26 cellular contexts compared by ENCODE assay signal in the genomic region with DNA sequence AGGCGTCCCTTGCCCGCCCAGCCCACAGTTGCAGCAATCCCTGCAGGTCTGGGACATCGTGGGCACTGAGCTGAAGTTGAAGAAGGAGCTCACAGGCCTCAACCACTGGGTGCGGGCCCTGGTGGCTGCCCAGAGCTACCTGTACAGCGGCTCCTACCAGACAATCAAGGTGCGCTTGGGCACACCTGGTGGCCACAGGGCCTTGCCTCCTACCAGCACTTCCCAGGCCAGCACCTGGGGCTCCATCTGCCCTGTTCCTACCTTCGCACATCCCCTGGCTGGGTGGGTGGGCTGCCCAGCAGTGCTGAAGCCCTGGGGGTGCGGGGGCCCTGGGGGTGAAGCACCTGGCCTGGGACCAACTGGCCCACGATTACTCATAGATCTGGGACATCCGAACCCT. TPM values are rescaled to one million over a fixed set of nuclear protein-coding genes. Genes with fewer than 3 reads are reported as not detected.
DNase-seq lines count a peak whose midpoint lies in the region; ATAC-seq, FAIRE-seq and TF ChIP-seq lines count a peak whose summit lies in the region.
"Had no signal": no experiment of that assay in that cellular context is flagged by ENCODE, and none has a peak within 500 bp of the region (broad histone marks: within the 10 kb centered on the region; RNA-seq: fewer than 3 reads in every experiment).

No MANE protein-coding gene starts in this region.

- H3K36me3 ChIP-seq in HepG2 (replicated peaks in 1 of 2; ENCODE audit: control insufficient read depth in 1 of 2, insufficient read depth in 2 of 2, low read length in 2 of 2) (peaks cover 10 to 26% of the 10 kb centered on the region in 2 experiments; a peak in 2 of 5 replicates), right lobe of liver (peaks cover 0 to 51% (median 17%) of the 10 kb centered on the region in 4 donors), neural cell (ENCODE audit: insufficient read depth, low read length) (no peaks in the 10 kb centered on the region)

- no peak overlapping the region for H3K9ac ChIP-seq in HepG2 (ENCODE audit: insufficient read depth, low read depth, low read length)
- peak overlapping the region; percentile 45 for H3K9ac ChIP-seq in neural cell (ENCODE audit: low read length)
- H3K9ac ChIP-seq: BLaER1 had no signal

- H3F3A ChIP-seq in neural cell (ENCODE audit: insufficient read depth, low read length, poor library complexity, severe bottlenecking) = no peaks in the 10 kb centered on the region

- no peaks in the 10 kb centered on the region for H3K79me2 ChIP-seq in HepG2 (ENCODE audit: insufficient read depth, low read length)
- no peaks in the 10 kb centered on the region for H3K79me2 ChIP-seq in neural cell (replicated peaks; ENCODE audit: insufficient read depth, low read length)

- TF ChIP-seq RAD21 in HepG2 (CRISPR knock-in tag; IDR thresholded peaks at IDR 0.05) (no peak), neural cell (conservative IDR thresholded peaks at IDR 0.05) (no peak)

- peaks cover 26% of the 10 kb centered on the region for H3K36me3 Mint-ChIP-seq in stimulated activated effector memory CD8-positive, alpha-beta T cell treated with anti-CD3 and anti-CD28 coated beads, Interleukin-12 subunit alpha, Interleukin-12 subunit beta, amount 100 ng/mL, for 72 hours
- peaks cover 38 to 58% of the 10 kb centered on the region in 2 donors for H3K36me3 Mint-ChIP-seq in CD14-positive monocyte

- POLR2A ChIA-PET in HepG2 (lab: Yijun Ruan, JAX) = no interaction called here

- in situ Hi-C loops in HepG2 (cut with HindIII; ENCODE audit: extremely low pct_ligation_motif_present, low pct_unique_long_range_greater_than_20kb) = no loop called here

- H4K20me1 ChIP-seq in HepG2 (ENCODE audit: insufficient read depth, low read length) = no peaks in the 10 kb centered on the region
- H4K20me1 ChIP-seq in neural cell (ENCODE audit: insufficient read depth) = no peaks in the 10 kb centered on the region

- H3K27ac ChIP-seq in HepG2 (ENCODE audit: extremely low read length, insufficient read depth, low read length) (no peak overlapping the region), right lobe of liver (no peak overlapping the region), neural cell (ENCODE audit: low read length) (peak overlapping the region; percentile 69)
- H3K27ac ChIP-seq: 22Rv1, BLaER1, C4-2B had no signal

- no TSS peak for BruUV-seq in HepG2 (replicated peaks; lab: Mats Ljungman, UMichigan)

- TF ChIP-seq EP300 in HepG2 (IDR thresholded peaks at IDR 0.05; ENCODE audit: low read depth in 2 of 2, low read length in 2 of 2) = no peak
- TF ChIP-seq EP300 in HepG2 (CRISPR knock-in tag; IDR thresholded peaks at IDR 0.05; ENCODE audit: borderline replicate concordance) = no peak
- TF ChIP-seq EP300 in neural cell (conservative IDR thresholded peaks at IDR 0.05; ENCODE audit: poor library complexity, severe bottlenecking) = no peak

- H3K27me3 ChIP-seq in HepG2 (ENCODE audit: control insufficient read depth in 1 of 2, insufficient read depth in 2 of 2, low read length in 2 of 2) = no peaks in the 10 kb centered on the region
- no peaks in the 10 kb centered on the region for H3K27me3 ChIP-seq in right lobe of liver
- H3K27me3 ChIP-seq in neural cell (ENCODE audit: insufficient read depth, low read depth, low read length) = no peaks in the 10 kb centered on the region
- H3K27me3 ChIP-seq: BLaER1 had no signal

- DNase-seq in HepG2 (ENCODE audit: low spot score) = no peak
- DNase-seq in right lobe of liver = no peak
- DNase-seq in stimulated activated effector memory CD8-positive, alpha-beta T cell treated with anti-CD3 and anti-CD28 coated beads, Interleukin-12 subunit alpha, Interleukin-12 subunit beta, amount 100 ng/mL, for 72 hours (ENCODE audit: low spot score in 2 of 2) = no peak
- no peak for DNase-seq in DMS53 treated with DMSO at 0.1 percent for 48 hours (lab: John Stamatoyannopoulos, UW; ENCODE audit: unreplicated experiment)
- DNase-seq in CD14-positive monocyte (ENCODE audit: low spot score) = no peak
- DNase-seq: CD4-positive, alpha-beta T cell; CD8-positive, alpha-beta memory T cell; DMS 273 treated with DMSO at 0.1 percent for 48 hours; DMS79 treated with DMSO at 0.1 percent for 48 hours; GF-D8; GOT3; H7; HCEC 1CT; HFFc6 had no signal

- no peaks in the 10 kb centered on the region for H3K4me1 ChIP-seq in HepG2 (ENCODE audit: insufficient read depth, low read length)
- H3K4me1 ChIP-seq in right lobe of liver = no peaks in the 10 kb centered on the region

- no peak for FAIRE-seq in HepG2 (lab: Jason Lieb, UNC)
- FAIRE-seq: A204.1, D721Med, GM12891, GM18507 had no signal

- no peak for TF ChIP-seq POLR2A in HepG2 (IDR thresholded peaks at IDR 0.05; ENCODE audit: insufficient read depth in 1 of 2, low read depth in 2 of 2, low read length in 2 of 2)
- no peak for TF ChIP-seq POLR2A in right lobe of liver (IDR thresholded peaks at IDR 0.05)

- no peak overlapping the region for H3K4me2 ChIP-seq in HepG2 (ENCODE audit: low read depth, low read length)
- H3K4me2 ChIP-seq in neural cell (ENCODE audit: low read length) = no peak overlapping the region
- H3K4me2 ChIP-seq: BLaER1 had no signal

- intact Hi-C loops in HepG2 (cut with micrococcal nuclease; ENCODE audit: unreplicated experiment) (no loop called here), right lobe of liver (cut with DNase I) (no loop called here), CD14-positive monocyte (cut with micrococcal nuclease) (no loop called here)

- H3K27me3 Mint-ChIP-seq in CD14-positive monocyte (ENCODE audit: low read depth in 3 of 3) = peaks cover 0 to 3% (median 2%) of the 10 kb centered on the region in 3 donors
- H3K27me3 Mint-ChIP-seq: B cell; CD4-positive, alpha-beta T cell; CD8-positive, alpha-beta memory T cell had no signal

- CTCF ChIA-PET in HepG2 (lab: Yijun Ruan, JAX; ENCODE audit: low intra/inter-chr PET ratio, low total read pairs) = no interaction called here

- TF ChIP-seq CTCF in HepG2 (CRISPR knock-in tag; IDR thresholded peaks at IDR 0.05) (no peak), right lobe of liver (IDR thresholded peaks at IDR 0.05) (no peak), neural cell (IDR thresholded peaks at IDR 0.05; ENCODE audit: poor library complexity, severe bottlenecking) (no peak), CD14-positive monocyte (IDR thresholded peaks at IDR 0.05) (no peak)

- H3K4me3 Mint-ChIP-seq in stimulated activated effector memory CD8-positive, alpha-beta T cell treated with anti-CD3 and anti-CD28 coated beads, Interleukin-12 subunit alpha, Interleukin-12 subunit beta, amount 100 ng/mL, for 72 hours = no peak overlapping the region
- H3K4me3 Mint-ChIP-seq in CD14-positive monocyte = no peak overlapping the region
- H3K4me3 Mint-ChIP-seq: B cell; CD4-positive, alpha-beta T cell; CD8-positive, alpha-beta memory T cell; HFFc6 had no signal

- H3K4me3 ChIP-seq in HepG2 (replicated peaks in 1 of 3; ENCODE audit: insufficient read depth in 1 of 3, low read depth in 2 of 3, low read length in 3 of 3) (no peak overlapping the region), right lobe of liver (no peak overlapping the region), neural cell (ENCODE audit: low read length) (no peak overlapping the region)
- H3K4me3 ChIP-seq: BLaER1 had no signal

- no peaks in the 10 kb centered on the region for H3K9me3 Mint-ChIP-seq in stimulated activated effector memory CD8-positive, alpha-beta T cell treated with anti-CD3 and anti-CD28 coated beads, Interleukin-12 subunit alpha, Interleukin-12 subunit beta, amount 100 ng/mL, for 72 hours
- peaks cover 0 to 2% (median 0%) of the 10 kb centered on the region in 7 donors for H3K9me3 Mint-ChIP-seq in CD14-positive monocyte
- H3K9me3 Mint-ChIP-seq: CD4-positive, alpha-beta T cell; CD8-positive, alpha-beta memory T cell; HFFc6 had no signal

- no peaks in the 10 kb centered on the region for H3K4me1 Mint-ChIP-seq in stimulated activated effector memory CD8-positive, alpha-beta T cell treated with anti-CD3 and anti-CD28 coated beads, Interleukin-12 subunit alpha, Interleukin-12 subunit beta, amount 100 ng/mL, for 72 hours
- H3K4me1 Mint-ChIP-seq in CD14-positive monocyte = no peaks in the 10 kb centered on the region
- H3K4me1 Mint-ChIP-seq: B cell; CD8-positive, alpha-beta memory T cell had no signal

- WGBS in HepG2 (ENCODE audit: low lambda C conversion rate) = 89% methylated on average over 3 of the region's 10 CpGs
- WGBS in right lobe of liver (ENCODE audit: insufficient coverage, low coverage, low lambda C conversion rate, missing lambda C conversion rate) = 100% methylated on average over 2 of the region's 10 CpGs

- ATAC-seq in HepG2 = peak; percentile 3; the same call in 1 of the 3 replicates
- no peak for ATAC-seq in right lobe of liver
- peak; percentile 7 for ATAC-seq in esophagus mucosa
- no peak for ATAC-seq in stimulated activated effector memory CD8-positive, alpha-beta T cell treated with anti-CD3 and anti-CD28 coated beads, Interleukin-12 subunit alpha, Interleukin-12 subunit beta, amount 100 ng/mL, for 72 hours
- ATAC-seq in GM21723 (IDR thresholded peaks at IDR 0.05; ENCODE audit: unreplicated experiment) = no peak

- H3K9me3 ChIP-seq in HepG2 (ENCODE audit: low read length) = no peaks in the 10 kb centered on the region
- no peaks in the 10 kb centered on the region for H3K9me3 ChIP-seq in right lobe of liver
- no peaks in the 10 kb centered on the region for H3K9me3 ChIP-seq in neural cell (ENCODE audit: low read length)

- H3K27ac Mint-ChIP-seq in stimulated activated effector memory CD8-positive, alpha-beta T cell treated with anti-CD3 and anti-CD28 coated beads, Interleukin-12 subunit alpha, Interleukin-12 subunit beta, amount 100 ng/mL, for 72 hours = peak overlapping the region; percentile 69
- no peak overlapping the region for H3K27ac Mint-ChIP-seq in CD14-positive monocyte
- H3K27ac Mint-ChIP-seq: B cell; CD4-positive, alpha-beta T cell; CD8-positive, alpha-beta memory T cell; HFFc6 had no signal

- no peaks in the 10 kb centered on the region for H3K9me2 ChIP-seq in neural cell (ENCODE audit: insufficient read depth, low read length)

- H2AFZ ChIP-seq in HepG2 (ENCODE audit: low read length) (no peak overlapping the region), neural cell (ENCODE audit: low read depth, low read length) (no peak overlapping the region)

RNA-seq across cellular contexts. Expression of gene TRAF7, which starts 19.9 kb away (rescaled TPM):
- total RNA-seq in HepG2 (2016; rRNA removed; fragmentation: Illumina TruSeq; extraction: Trizol) (40.3 and 47.9 TPM in 2 replicates), right lobe of liver (10 to 100 TPM; 40.9 to 56.2 (median 46.2) TPM), esophagus mucosa (96.6 TPM)
- total RNA-seq in HepG2 (2016; cell fraction: cytosol; rRNA removed; fragmentation: Illumina TruSeq; extraction: Trizol; ENCODE audit: low read depth) = 34.6 and 39.0 TPM in 2 replicates
- total RNA-seq in HepG2 (2016; cell fraction: insoluble cytoplasmic fraction; rRNA removed; fragmentation: Illumina TruSeq; extraction: Trizol) = 37.7 and 45.9 TPM in 2 replicates
- 86.6 and 88.7 TPM in 2 replicates for total RNA-seq in HepG2 (2016; cell fraction: membrane; rRNA removed; fragmentation: Illumina TruSeq; extraction: Trizol)
- 27.8 and 32.2 TPM in 2 replicates for total RNA-seq in HepG2 (2016; cell fraction: nucleus; rRNA removed; fragmentation: Illumina TruSeq; extraction: Trizol)
- polyA plus RNA-seq in HepG2 (2011; rRNA removed) (65.6 and 67.9 TPM in 2 replicates), neural cell (30.9 and 42.5 TPM in 2 replicates), CD14-positive monocyte (1 to 10 TPM; 5.9 to 6.7 TPM)
- 42.1 and 56.2 TPM in 2 replicates for polyA plus RNA-seq in HepG2 (2011; cell fraction: cytosol; rRNA removed)
- 119 and 145 TPM in 2 replicates for polyA plus RNA-seq in HepG2 (2011; cell fraction: nucleus; rRNA removed)
- 36.5 and 51.9 TPM in 2 replicates for polyA plus RNA-seq in HepG2 (2012)
- polyA plus RNA-seq in HepG2 (2016; cell fraction: cytosol; fragmentation: Illumina TruSeq; extraction: Trizol; ENCODE audit: low read depth) = 64.8 and 68.7 TPM in 2 replicates
- polyA plus RNA-seq in HepG2 (2016; cell fraction: insoluble cytoplasmic fraction; fragmentation: Illumina TruSeq; extraction: Trizol; ENCODE audit: low read depth) = 43.6 and 56.9 TPM in 2 replicates
- 91.9 and 99.7 TPM in 2 replicates for polyA plus RNA-seq in HepG2 (2016; cell fraction: membrane; fragmentation: Illumina TruSeq; extraction: Trizol; ENCODE audit: low read depth)
- polyA plus RNA-seq in HepG2 (2016; cell fraction: nucleus; fragmentation: Illumina TruSeq; extraction: Trizol; ENCODE audit: insufficient read depth, low read depth) = 74.4 and 76.4 TPM in 2 replicates
- 81.3 and 108 TPM in 2 replicates for polyA minus RNA-seq in HepG2 (2011; rRNA and poly(A)+ RNA removed; ENCODE audit: low replicate concordance)
- polyA minus RNA-seq in HepG2 (2011; cell fraction: cytosol; rRNA and poly(A)+ RNA removed) = 41.1 and 51.4 TPM in 2 replicates
- polyA minus RNA-seq in HepG2 (2011; cell fraction: nucleus; rRNA and poly(A)+ RNA removed) = 18.5 and 21.0 TPM in 2 replicates
- polyA minus RNA-seq in neural cell = 38.0 and 46.0 TPM in 2 replicates

RNA-seq across cellular contexts. Expression of gene CASKIN1, which starts 21.0 kb away (rescaled TPM):
- total RNA-seq in HepG2 (2016; rRNA removed; fragmentation: Illumina TruSeq; extraction: Trizol) = 1.2 and 1.4 TPM in 2 replicates
- total RNA-seq in HepG2 (2016; cell fraction: cytosol; rRNA removed; fragmentation: Illumina TruSeq; extraction: Trizol; ENCODE audit: low read depth) = 0.20 and 2.1 TPM in 2 replicates
- total RNA-seq in HepG2 (2016; cell fraction: insoluble cytoplasmic fraction; rRNA removed; fragmentation: Illumina TruSeq; extraction: Trizol) = 0.56 and 0.91 TPM in 2 replicates
- 0.65 and 0.76 TPM in 2 replicates for total RNA-seq in HepG2 (2016; cell fraction: membrane; rRNA removed; fragmentation: Illumina TruSeq; extraction: Trizol)
- 0.65 and 1.9 TPM in 2 replicates for total RNA-seq in HepG2 (2016; cell fraction: nucleus; rRNA removed; fragmentation: Illumina TruSeq; extraction: Trizol)
- 2.2 and 9.4 TPM in 2 replicates for polyA plus RNA-seq in HepG2 (2011; rRNA removed)
- polyA plus RNA-seq in HepG2 (2011; cell fraction: cytosol; rRNA removed) = 0.65 and 1.0 TPM in 2 replicates
- 13.6 and 21.2 TPM in 2 replicates for polyA plus RNA-seq in HepG2 (2011; cell fraction: nucleus; rRNA removed)
- polyA plus RNA-seq in HepG2 (2012) = 2.3 and 3.3 TPM in 2 replicates
- polyA plus RNA-seq in HepG2 (2016; cell fraction: cytosol; fragmentation: Illumina TruSeq; extraction: Trizol; ENCODE audit: low read depth) = 0.10 TPM in 2 replicates
- polyA plus RNA-seq in HepG2 (2016; cell fraction: insoluble cytoplasmic fraction; fragmentation: Illumina TruSeq; extraction: Trizol; ENCODE audit: low read depth) = 0.49 and 0.81 TPM in 2 replicates
- polyA plus RNA-seq in HepG2 (2016; cell fraction: membrane; fragmentation: Illumina TruSeq; extraction: Trizol; ENCODE audit: low read depth) = 0.34 and 0.36 TPM in 2 replicates
- 4.1 and 6.3 TPM in 2 replicates for polyA plus RNA-seq in HepG2 (2016; cell fraction: nucleus; fragmentation: Illumina TruSeq; extraction: Trizol; ENCODE audit: insufficient read depth, low read depth)
- polyA minus RNA-seq in HepG2 (2011; rRNA and poly(A)+ RNA removed; ENCODE audit: low replicate concordance) = 4.0 TPM in 1 of 2 replicates, not detected in the other
- polyA minus RNA-seq in HepG2 (2011; cell fraction: cytosol; rRNA and poly(A)+ RNA removed) = 0.88 and 1.8 TPM in 2 replicates
- polyA minus RNA-seq in HepG2 (2011; cell fraction: nucleus; rRNA and poly(A)+ RNA removed) = 1.5 and 2.7 TPM in 2 replicates
- not detected for total RNA-seq in right lobe of liver
- 0.08 TPM for total RNA-seq in esophagus mucosa
- 10.3 and 12.3 TPM in 2 replicates for polyA plus RNA-seq in neural cell
- 16.8 and 31.2 TPM in 2 replicates for polyA minus RNA-seq in neural cell
- not detected for polyA plus RNA-seq in CD14-positive monocyte
- total RNA-seq: B cell, Daoy had no signal
- polyA plus RNA-seq: CD8-positive, alpha-beta memory T cell had no signal

RNA-seq across cellular contexts. Expression of gene RAB26, which starts 27.0 kb away (rescaled TPM):
- 0.45 and 0.86 TPM in 2 replicates for total RNA-seq in HepG2 (2016; rRNA removed; fragmentation: Illumina TruSeq; extraction: Trizol)
- 1.2 and 1.4 TPM in 2 replicates for total RNA-seq in HepG2 (2016; cell fraction: cytosol; rRNA removed; fragmentation: Illumina TruSeq; extraction: Trizol; ENCODE audit: low read depth)
- total RNA-seq in HepG2 (2016; cell fraction: insoluble cytoplasmic fraction; rRNA removed; fragmentation: Illumina TruSeq; extraction: Trizol) = 0.62 and 1.3 TPM in 2 replicates
- total RNA-seq in HepG2 (2016; cell fraction: membrane; rRNA removed; fragmentation: Illumina TruSeq; extraction: Trizol) = 0.96 and 1.9 TPM in 2 replicates
- 1.0 and 1.6 TPM in 2 replicates for total RNA-seq in HepG2 (2016; cell fraction: nucleus; rRNA removed; fragmentation: Illumina TruSeq; extraction: Trizol)
- polyA plus RNA-seq in HepG2 (2011; rRNA removed) = 3.6 and 3.7 TPM in 2 replicates
- polyA plus RNA-seq in HepG2 (2011; cell fraction: cytosol; rRNA removed) = 2.2 and 3.4 TPM in 2 replicates
- polyA plus RNA-seq in HepG2 (2011; cell fraction: nucleus; rRNA removed) = 20.4 and 21.0 TPM in 2 replicates
- polyA plus RNA-seq in HepG2 (2012) = 2.3 and 3.3 TPM in 2 replicates
- polyA plus RNA-seq in HepG2 (2016; cell fraction: cytosol; fragmentation: Illumina TruSeq; extraction: Trizol; ENCODE audit: low read depth) = 2.1 and 2.3 TPM in 2 replicates
- polyA plus RNA-seq in HepG2 (2016; cell fraction: insoluble cytoplasmic fraction; fragmentation: Illumina TruSeq; extraction: Trizol; ENCODE audit: low read depth) = 0.92 and 1.1 TPM in 2 replicates
- 1.9 and 2.3 TPM in 2 replicates for polyA plus RNA-seq in HepG2 (2016; cell fraction: membrane; fragmentation: Illumina TruSeq; extraction: Trizol; ENCODE audit: low read depth)
- polyA plus RNA-seq in HepG2 (2016; cell fraction: nucleus; fragmentation: Illumina TruSeq; extraction: Trizol; ENCODE audit: insufficient read depth, low read depth) = 3.2 and 3.9 TPM in 2 replicates
- 6.5 and 7.6 TPM in 2 replicates for polyA minus RNA-seq in HepG2 (2011; rRNA and poly(A)+ RNA removed; ENCODE audit: low replicate concordance)
- polyA minus RNA-seq in HepG2 (2011; cell fraction: cytosol; rRNA and poly(A)+ RNA removed) = 0.79 TPM in 1 of 2 replicates, not detected in the other
- polyA minus RNA-seq in HepG2 (2011; cell fraction: nucleus; rRNA and poly(A)+ RNA removed) = 0.90 and 1.2 TPM in 2 replicates
- total RNA-seq in right lobe of liver = 10 to 100 TPM in 3 of 6 experiments, 1 to 10 TPM in 3; 3.8 to 14.6 (median 8.7) TPM
- 6.0 TPM for total RNA-seq in esophagus mucosa
- polyA plus RNA-seq in neural cell = 2.7 and 4.9 TPM in 2 replicates
- 0.58 and 0.97 TPM in 2 replicates for polyA minus RNA-seq in neural cell
- polyA plus RNA-seq in CD14-positive monocyte = not detected
- total RNA-seq: CD4-positive, alpha-beta T cell had no signal

RNA-seq across cellular contexts. Expression of gene MLST8, which starts 29.8 kb away (rescaled TPM):
- total RNA-seq in HepG2 (2016; rRNA removed; fragmentation: Illumina TruSeq; extraction: Trizol) = 25.2 and 30.8 TPM in 2 replicates
- total RNA-seq in HepG2 (2016; cell fraction: cytosol; rRNA removed; fragmentation: Illumina TruSeq; extraction: Trizol; ENCODE audit: low read depth) = 66.8 and 68.3 TPM in 2 replicates
- 24.8 and 34.9 TPM in 2 replicates for total RNA-seq in HepG2 (2016; cell fraction: insoluble cytoplasmic fraction; rRNA removed; fragmentation: Illumina TruSeq; extraction: Trizol)
- 73.3 and 82.0 TPM in 2 replicates for total RNA-seq in HepG2 (2016; cell fraction: membrane; rRNA removed; fragmentation: Illumina TruSeq; extraction: Trizol)
- total RNA-seq in HepG2 (2016; cell fraction: nucleus; rRNA removed; fragmentation: Illumina TruSeq; extraction: Trizol) = 20.0 and 20.9 TPM in 2 replicates
- 70.9 and 72.7 TPM in 2 replicates for polyA plus RNA-seq in HepG2 (2011; rRNA removed)
- 88.3 and 159 TPM in 2 replicates for polyA plus RNA-seq in HepG2 (2011; cell fraction: cytosol; rRNA removed)
- 109 and 133 TPM in 2 replicates for polyA plus RNA-seq in HepG2 (2011; cell fraction: nucleus; rRNA removed)
- 26.5 and 34.3 TPM in 2 replicates for polyA plus RNA-seq in HepG2 (2012)
- polyA plus RNA-seq in HepG2 (2016; cell fraction: cytosol; fragmentation: Illumina TruSeq; extraction: Trizol; ENCODE audit: low read depth) = 136 and 139 TPM in 2 replicates
- 45.5 and 48.4 TPM in 2 replicates for polyA plus RNA-seq in HepG2 (2016; cell fraction: insoluble cytoplasmic fraction; fragmentation: Illumina TruSeq; extraction: Trizol; ENCODE audit: low read depth)
- polyA plus RNA-seq in HepG2 (2016; cell fraction: membrane; fragmentation: Illumina TruSeq; extraction: Trizol; ENCODE audit: low read depth) = 121 and 123 TPM in 2 replicates
- 52.7 and 57.3 TPM in 2 replicates for polyA plus RNA-seq in HepG2 (2016; cell fraction: nucleus; fragmentation: Illumina TruSeq; extraction: Trizol; ENCODE audit: insufficient read depth, low read depth)
- polyA minus RNA-seq in HepG2 (2011; rRNA and poly(A)+ RNA removed; ENCODE audit: low replicate concordance) = 111 and 121 TPM in 2 replicates
- polyA minus RNA-seq in HepG2 (2011; cell fraction: cytosol; rRNA and poly(A)+ RNA removed) = 30.5 and 31.0 TPM in 2 replicates
- 41.5 and 46.5 TPM in 2 replicates for polyA minus RNA-seq in HepG2 (2011; cell fraction: nucleus; rRNA and poly(A)+ RNA removed)
- 10 to 100 TPM; 13.1 to 51.0 (median 17.5) TPM for total RNA-seq in right lobe of liver
- total RNA-seq in esophagus mucosa = 28.5 TPM
- polyA plus RNA-seq in neural cell = 13.5 and 34.2 TPM in 2 replicates
- 12.4 and 17.6 TPM in 2 replicates for polyA minus RNA-seq in neural cell
- polyA plus RNA-seq in CD14-positive monocyte = 10 to 100 TPM; 29.9 to 30.5 TPM

RNA-seq across cellular contexts. Expression of gene BRICD5, which starts 35.2 kb away (rescaled TPM):
- 1.7 and 5.8 TPM in 2 replicates for total RNA-seq in HepG2 (2016; rRNA removed; fragmentation: Illumina TruSeq; extraction: Trizol)
- 2.2 and 3.3 TPM in 2 replicates for total RNA-seq in HepG2 (2016; cell fraction: cytosol; rRNA removed; fragmentation: Illumina TruSeq; extraction: Trizol; ENCODE audit: low read depth)
- 1.6 and 6.3 TPM in 2 replicates for total RNA-seq in HepG2 (2016; cell fraction: insoluble cytoplasmic fraction; rRNA removed; fragmentation: Illumina TruSeq; extraction: Trizol)
- 1.4 and 2.7 TPM in 2 replicates for total RNA-seq in HepG2 (2016; cell fraction: membrane; rRNA removed; fragmentation: Illumina TruSeq; extraction: Trizol)
- total RNA-seq in HepG2 (2016; cell fraction: nucleus; rRNA removed; fragmentation: Illumina TruSeq; extraction: Trizol) = 5.3 and 6.8 TPM in 2 replicates
- polyA plus RNA-seq in HepG2 (2011; rRNA removed) = 1.6 and 2.0 TPM in 2 replicates
- polyA plus RNA-seq in HepG2 (2011; cell fraction: cytosol; rRNA removed) = 0.71 and 1.3 TPM in 2 replicates
- polyA plus RNA-seq in HepG2 (2011; cell fraction: nucleus; rRNA removed) = 20.0 and 26.3 TPM in 2 replicates
- 3.3 and 5.8 TPM in 2 replicates for polyA plus RNA-seq in HepG2 (2012)
- 1.9 and 3.4 TPM in 2 replicates for polyA plus RNA-seq in HepG2 (2016; cell fraction: cytosol; fragmentation: Illumina TruSeq; extraction: Trizol; ENCODE audit: low read depth)
- 1.3 and 2.2 TPM in 2 replicates for polyA plus RNA-seq in HepG2 (2016; cell fraction: insoluble cytoplasmic fraction; fragmentation: Illumina TruSeq; extraction: Trizol; ENCODE audit: low read depth)
- 0.97 and 1.2 TPM in 2 replicates for polyA plus RNA-seq in HepG2 (2016; cell fraction: membrane; fragmentation: Illumina TruSeq; extraction: Trizol; ENCODE audit: low read depth)
- polyA plus RNA-seq in HepG2 (2016; cell fraction: nucleus; fragmentation: Illumina TruSeq; extraction: Trizol; ENCODE audit: insufficient read depth, low read depth) = 15.3 and 20.5 TPM in 2 replicates
- polyA minus RNA-seq in HepG2 (2011; rRNA and poly(A)+ RNA removed; ENCODE audit: low replicate concordance) = 0.72 and 4.8 TPM in 2 replicates
- polyA minus RNA-seq in HepG2 (2011; cell fraction: cytosol; rRNA and poly(A)+ RNA removed) = 3.1 TPM in 1 of 2 replicates, not detected in the other
- 3.1 and 8.0 TPM in 2 replicates for polyA minus RNA-seq in HepG2 (2011; cell fraction: nucleus; rRNA and poly(A)+ RNA removed)
- total RNA-seq in right lobe of liver = 1 to 10 TPM in 4 of 6 experiments, under 1 TPM in 2; 0.74 to 3.7 (median 2.0) TPM
- 0.36 TPM for total RNA-seq in esophagus mucosa
- polyA plus RNA-seq in neural cell = 39.2 and 43.6 TPM in 2 replicates
- polyA minus RNA-seq in neural cell = 4.7 and 6.6 TPM in 2 replicates
- not detected for polyA plus RNA-seq in CD14-positive monocyte

Comparison
In these comparisons a context has a peak if more than half of its experiments do, and no peak if none do; other contexts are left out.
1. ATAC-seq: peak in HepG2 (single experiment) and esophagus mucosa (single experiment); none in right lobe of liver (0 of 4), stimulated activated effector memory CD8-positive, alpha-beta T cell treated with anti-CD3 and anti-CD28 coated beads, Interleukin-12 subunit alpha, Interleukin-12 subunit beta, amount 100 ng/mL, for 72 hours (single experiment) and GM21723 (single experiment).